Comparison of ENCODE assay signal across 8 cellular contexts in the genomic region with DNA sequence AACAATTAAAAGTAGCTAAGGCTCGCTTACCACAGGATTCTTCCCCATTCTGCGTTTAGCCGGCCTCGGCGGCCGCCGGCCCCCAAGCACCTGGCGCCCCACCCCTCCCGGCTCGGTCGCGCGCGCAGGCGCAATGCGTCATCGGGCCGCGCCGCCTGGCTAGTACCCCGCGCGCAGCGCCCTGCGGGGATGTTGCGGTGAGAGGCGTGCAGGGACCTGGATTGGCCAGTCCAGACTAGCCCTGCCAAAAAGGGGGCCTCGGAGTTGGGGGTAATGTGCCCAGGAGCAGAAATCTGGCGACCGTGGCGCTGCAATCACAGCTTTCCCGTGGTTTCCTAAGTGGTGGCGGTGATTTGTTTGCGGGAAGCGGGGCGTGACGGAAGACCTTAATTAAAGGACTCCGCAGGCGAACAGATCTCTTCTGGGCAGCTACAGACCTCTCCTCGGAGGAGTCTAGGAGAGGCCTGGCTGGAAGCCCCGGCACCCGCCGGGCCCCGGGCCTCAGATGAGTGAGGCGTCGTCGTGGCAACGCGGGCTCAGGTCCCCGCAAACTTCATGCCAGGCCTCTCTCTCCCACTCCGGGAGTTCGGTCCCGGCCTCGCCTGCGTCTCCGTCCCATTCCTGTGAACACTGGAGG. TPM values are rescaled to one million over a fixed set of nuclear protein-coding genes. Genes with fewer than 3 reads are reported as not detected.
DNase-seq lines count a peak whose midpoint lies in the region; ATAC-seq and TF ChIP-seq lines count a peak whose summit lies in the region.

No MANE protein-coding gene starts in this region.

- peak overlapping the region; percentile 96 for H3K4me3 Mint-ChIP-seq in natural killer cell

- CTCF ChIA-PET in Panc1 (lab: Charles Lee): no interaction called here

- no peaks in the 10 kb centered on the region for H3K9me3 Mint-ChIP-seq in natural killer cell

- in situ Hi-C loops in Panc1 (cut with HindIII; ENCODE audit: low pct_unique_long_range_greater_than_20kb, low sequenced_read_pairs): no loop called here

- H3K27me3 Mint-ChIP-seq in natural killer cell (ENCODE audit: low read depth in 2 of 2): peaks cover 0 to under 1% of the 10 kb centered on the region in 2 donors

- no peaks in the 10 kb centered on the region for H3K9me3 ChIP-seq in HUES48 (ENCODE audit: control insufficient read depth, insufficient read depth, low read length)
- no peaks in the 10 kb centered on the region for H3K9me3 ChIP-seq in Panc1 (ENCODE audit: control insufficient read depth, insufficient read depth, low read depth, low read length)

- H3K36me3 ChIP-seq in HUES48 (ENCODE audit: control insufficient read depth, insufficient read depth, low read length) (peaks cover 24% of the 10 kb centered on the region), Panc1 (ENCODE audit: control insufficient read depth, insufficient read depth, low read length) (no peaks in the 10 kb centered on the region; the same call in 1 of the 2 replicates)

- ATAC-seq in GM21423 (IDR thresholded peaks at IDR 0.05; ENCODE audit: unreplicated experiment) (peak; percentile 79), Panc1 (peak; percentile 94), natural killer cell (peak; percentile 90 to 94 (median 91))

- peaks cover 15% of the 10 kb centered on the region in 2 donors for H3K4me1 Mint-ChIP-seq in natural killer cell

- H3K27ac Mint-ChIP-seq in natural killer cell: peak overlapping the region; percentile 85 to 92

- DNase-seq in D341Med (ENCODE audit: low spot score) (peak; percentile 95), Panc1 (ENCODE audit: low read depth, low spot score) (peak; percentile 48), fibroblast of mammary gland (ENCODE audit: low read depth) (peak; percentile 70), natural killer cell (peak; percentile 83)
- peak; percentile 65 to 77 for DNase-seq in activated T-helper 1 cell treated with anti-CD3 and anti-CD28 coated beads, Interleukin-2, amount 50 U/mL, for 16 hours (ENCODE audit: low read depth in 1 of 2, low spot score in 1 of 2)
- peak; percentile 75 to 94 (median 81) for DNase-seq in stimulated activated naive CD4-positive, alpha-beta T cell (lab: John Stamatoyannopoulos, UW)

- no TSS peak for BruUV-seq in Panc1 (replicated peaks; lab: Mats Ljungman, UMichigan)

- no peaks in the 10 kb centered on the region for H3K36me3 Mint-ChIP-seq in natural killer cell

- TF ChIP-seq CTCF in Panc1 (IDR thresholded peaks at IDR 0.05) (no peak), fibroblast of mammary gland (conservative IDR thresholded peaks at IDR 0.05; ENCODE audit: control insufficient read depth, insufficient read depth, low read depth, low read length) (no peak), natural killer cell (IDR thresholded peaks at IDR 0.05) (no peak)

- POLR2A ChIA-PET in Panc1 (lab: Charles Lee): interaction anchor here (0.6 to 0.7 kb wide), 3 partner anchors 194 to 642 kb away, joined by 3 to 7 read pairs (median 4); no protein-coding TSS in a partner anchor

- peaks cover 9% of the 10 kb centered on the region for H3K4me1 ChIP-seq in HUES48 (ENCODE audit: control insufficient read depth, insufficient read depth, low read length)
- peaks cover 17% of the 10 kb centered on the region for H3K4me1 ChIP-seq in Panc1 (ENCODE audit: control insufficient read depth, insufficient read depth, low read length)

- intact Hi-C loops in Panc1 (cut with micrococcal nuclease; ENCODE audit: unreplicated experiment): no loop called here
- intact Hi-C loops in natural killer cell (cut with micrococcal nuclease): loop anchor here (1.0 kb wide), 1 partner anchor 191 kb away; a partner anchor contains a TSS

- H3K9ac ChIP-seq in HUES48 (ENCODE audit: low read depth, low read length): peak overlapping the region; percentile 93

- peak overlapping the region; percentile 83 for H3K27ac ChIP-seq in HUES48 (ENCODE audit: low read depth, low read length)
- H3K27ac ChIP-seq in Panc1 (ENCODE audit: low read length): peak overlapping the region; percentile 95

- H3K27me3 ChIP-seq in HUES48 (ENCODE audit: control insufficient read depth, insufficient read depth, low read length) (no peaks in the 10 kb centered on the region), Panc1 (ENCODE audit: control insufficient read depth, insufficient read depth, low read length) (no peaks in the 10 kb centered on the region)

- peak overlapping the region; percentile 88 for H3K4me3 ChIP-seq in HUES48 (ENCODE audit: low read depth, low read length)
- H3K4me3 ChIP-seq in Panc1 (ENCODE audit: low read depth in 2 of 2, low read length in 2 of 2): peak overlapping the region; percentile 64 to 95
- H3K4me3 ChIP-seq in fibroblast of mammary gland (ENCODE audit: control insufficient read depth, low read depth, low read length): peak overlapping the region; percentile 92

RNA-seq across cellular contexts. Expression of a gene that starts 0.6 kb away (rescaled TPM):
- total RNA-seq in Panc1 (2021; ENCODE audit: unreplicated experiment) (30.6 TPM), natural killer cell (1 to 10 TPM; 2.8 to 3.9 (median 3.4) TPM)
- polyA plus RNA-seq in Panc1 (2012; ENCODE audit: insufficient read length): 20.0 TPM

RNA-seq across cellular contexts. Expression of a gene that starts 55.7 kb away (rescaled TPM):
- total RNA-seq in Panc1 (2021; ENCODE audit: unreplicated experiment) (not detected), natural killer cell (under 1 TPM in 2 of 3 donors, not detected in 1; 0.15 to 0.45 TPM)
- polyA plus RNA-seq in Panc1 (2012; ENCODE audit: insufficient read length): not detected

Comparison
In these comparisons a context has a peak if more than half of its experiments do, and no peak if none do; other contexts are left out.
1. Peak in every context shown above with its lines: DNase-seq, ATAC-seq, H3K4me3 ChIP-seq and H3K27ac ChIP-seq.